Comparison of ENCODE assay signal across 15 cellular contexts in the genomic region with DNA sequence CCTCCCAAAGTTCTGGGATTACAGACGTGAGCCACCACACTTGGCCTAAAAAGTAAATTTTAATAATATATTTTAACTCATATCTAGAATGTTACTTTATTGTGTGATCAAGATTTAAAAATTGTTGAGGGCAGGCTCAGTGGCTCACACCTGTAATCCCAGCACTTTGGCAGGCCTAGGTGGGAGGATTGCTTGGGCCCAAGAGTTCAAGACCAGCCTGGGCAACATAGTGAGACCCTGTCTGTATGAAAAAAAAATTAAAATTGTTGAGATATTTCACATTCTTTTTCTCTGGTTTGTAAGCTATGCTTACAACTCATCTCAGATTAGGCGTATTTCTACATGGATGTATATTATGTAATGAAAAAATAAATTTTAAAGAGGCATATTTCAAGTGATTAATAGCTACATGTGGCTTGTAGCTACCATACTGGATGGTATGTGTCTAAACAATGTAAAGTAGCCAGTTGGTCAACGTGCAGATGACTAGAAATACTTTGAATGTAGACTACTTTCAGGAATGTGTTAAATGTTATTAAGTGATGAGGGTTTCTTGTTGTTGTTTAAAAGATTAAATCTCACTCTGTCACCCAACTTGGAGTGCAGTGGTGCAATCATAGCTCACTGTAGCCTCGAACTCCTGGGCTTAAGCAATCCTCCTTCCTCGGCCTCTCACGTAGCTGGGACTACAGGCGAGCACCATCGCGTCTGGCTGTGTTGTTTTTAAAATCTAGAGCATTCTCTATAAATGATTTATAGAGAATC.
"Had no signal": no experiment of that assay in that cellular context is flagged by ENCODE, and none has a peak within 500 bp of the region (broad histone marks: within the 10 kb centered on the region; RNA-seq: fewer than 3 reads in every experiment).

No MANE protein-coding gene starts in this region.

- H3K27me3 ChIP-seq: testis had no signal

- H3K27ac Mint-ChIP-seq: nephron; stimulated activated naive CD8-positive, alpha-beta T cell treated with anti-CD3 and anti-CD28 coated beads, Interleukin-15, amount 100 ng/mL, for 72 hours; T-helper 2 cell treated with Interferon-gamma antibody and Interleukin-4, amounts not matched to agents 5 μg/mL and 100 μg/mL, for 36 hours had no signal

- H3K4me3 ChIP-seq: coronary artery, lung, testis had no signal

- H3K27ac ChIP-seq: coronary artery, epithelial cell of prostate, testis had no signal

- ATAC-seq: activated T-cell treated with anti-CD3 and anti-CD28 coated beads, Interleukin-2, amount 50 U/mL, for 4 hours; stimulated activated naive CD8-positive, alpha-beta T cell treated with anti-CD3 and anti-CD28 coated beads, Interleukin-15, amount 100 ng/mL, for 72 hours had no signal

- H3K27me3 Mint-ChIP-seq: stimulated activated naive CD8-positive, alpha-beta T cell treated with anti-CD3 and anti-CD28 coated beads, Interleukin-15, amount 100 ng/mL, for 72 hours had no signal

- H3K4me3 Mint-ChIP-seq: activated T-cell treated with anti-CD3 and anti-CD28 coated beads, Interleukin-2, amount 50 U/mL, for 4 hours; nephron; stimulated activated naive CD8-positive, alpha-beta T cell treated with anti-CD3 and anti-CD28 coated beads, Interleukin-15, amount 100 ng/mL, for 72 hours; T-helper 2 cell treated with Interferon-gamma antibody and Interleukin-4, amounts not matched to agents 5 μg/mL and 100 μg/mL, for 36 hours had no signal

- DNase-seq: activated CD4-positive, alpha-beta T cell treated with anti-CD3 and anti-CD28 coated beads, Interleukin-2, amount 50 U/mL, for 4 hours; activated CD4-positive, CD25-positive, alpha-beta regulatory T cell treated with anti-CD3 and anti-CD28 coated beads, Interleukin-2, amount 50 U/mL, for 72 hours; activated gamma-delta T cell; activated T-cell treated with anti-CD3 and anti-CD28 coated beads, Interleukin-2, amount 50 U/mL, for 4 hours; caudate nucleus; effector CD4-positive, alpha-beta T cell; hippocampal formation; stimulated activated CD4-positive, alpha-beta T cell treated with anti-CD3 and anti-CD28 coated beads, Interleukin-4, amount 100 ng/mL, for 24 hours; stimulated activated naive CD8-positive, alpha-beta T cell treated with anti-CD3 and anti-CD28 coated beads, Interleukin-15, amount 100 ng/mL, for 72 hours; testis had no signal

- H3K9me3 ChIP-seq: testis had no signal

- H3K9me3 Mint-ChIP-seq: activated T-cell treated with anti-CD3 and anti-CD28 coated beads, Interleukin-2, amount 50 U/mL, for 4 hours; nephron; stimulated activated naive CD8-positive, alpha-beta T cell treated with anti-CD3 and anti-CD28 coated beads, Interleukin-15, amount 100 ng/mL, for 72 hours; T-helper 2 cell treated with Interferon-gamma antibody and Interleukin-4, amounts not matched to agents 5 μg/mL and 100 μg/mL, for 36 hours had no signal
